In the genomic region with DNA sequence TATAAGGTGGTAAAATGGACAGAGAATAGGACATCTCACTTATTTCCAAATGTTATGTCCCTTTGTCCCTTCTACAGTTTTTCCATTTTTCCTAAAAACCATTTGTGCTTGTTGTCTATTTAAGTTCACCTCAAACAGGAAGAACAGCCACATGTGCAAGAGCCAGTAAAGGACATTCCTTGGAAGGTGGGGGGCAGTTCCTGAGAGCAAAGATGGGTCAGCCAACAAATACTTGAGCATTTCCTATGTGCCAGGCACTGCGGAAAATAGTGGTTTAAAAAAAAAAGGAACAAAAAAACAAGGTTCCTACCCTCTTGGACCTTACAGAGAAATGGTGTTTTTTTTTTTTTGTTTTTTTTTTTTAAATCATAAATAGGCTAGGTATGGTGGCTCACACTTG, we compare ENCODE assay signal across 10 cellular contexts. TPM values are rescaled to one million over a fixed set of nuclear protein-coding genes. Genes with fewer than 3 reads are reported as not detected.
DNase-seq lines count a peak whose midpoint lies in the region; ATAC-seq and TF ChIP-seq lines count a peak whose summit lies in the region.
"Had no signal": no experiment of that assay in that cellular context is flagged by ENCODE, and none has a peak within 500 bp of the region (broad histone marks: within the 10 kb centered on the region; RNA-seq: fewer than 3 reads in every experiment).

No MANE protein-coding gene starts in this region.

- peaks cover 88% of the 10 kb centered on the region for H3K36me3 ChIP-seq in CD4-positive, alpha-beta memory T cell (ENCODE audit: insufficient read depth, low read length)
- peaks cover 33% of the 10 kb centered on the region for H3K36me3 ChIP-seq in MM.1S (replicated peaks; ENCODE audit: insufficient read depth, low read length)

- no peak overlapping the region for H3K4me3 Mint-ChIP-seq in CD4-positive, alpha-beta memory T cell

- H3K9me3 Mint-ChIP-seq in CD4-positive, alpha-beta memory T cell, result no peaks in the 10 kb centered on the region

- no peaks in the 10 kb centered on the region for H3K27me3 Mint-ChIP-seq in CD4-positive, alpha-beta memory T cell

- H3K4me2 ChIP-seq in MM.1S (ENCODE audit: low read depth, low read length), result no peak overlapping the region

- peaks cover 13 to 22% (median 13%) of the 10 kb centered on the region in 4 donors for H3K4me1 Mint-ChIP-seq in CD4-positive, alpha-beta memory T cell

- ATAC-seq in HG03135 (IDR thresholded peaks at IDR 0.05; ENCODE audit: unreplicated experiment) (no peak), HG03469 (IDR thresholded peaks at IDR 0.05; ENCODE audit: unreplicated experiment) (no peak), HG03571 (IDR thresholded peaks at IDR 0.05; ENCODE audit: unreplicated experiment) (no peak)

- H3K27ac Mint-ChIP-seq in CD4-positive, alpha-beta memory T cell, result peak overlapping the region in 6 of 7 donors; percentile 36 to 86 (median 80)

- no peaks in the 10 kb centered on the region for H3K9me2 ChIP-seq in MM.1S (replicated peaks; ENCODE audit: insufficient read depth, low read length)

- H3K79me2 ChIP-seq in MM.1S (ENCODE audit: low read length), result peaks cover 77% of the 10 kb centered on the region

- no peak overlapping the region for H3K4me3 ChIP-seq in CD4-positive, alpha-beta memory T cell (ENCODE audit: low read length in 2 of 2)
- no peak overlapping the region for H3K4me3 ChIP-seq in MM.1S (ENCODE audit: low read length)

- peaks cover 9% of the 10 kb centered on the region for H3F3A ChIP-seq in MM.1S (ENCODE audit: insufficient read depth, low read length)

- H3K4me1 ChIP-seq in CD4-positive, alpha-beta memory T cell (ENCODE audit: insufficient read depth, low read length), result no peaks in the 10 kb centered on the region
- H3K4me1 ChIP-seq in MM.1S (ENCODE audit: low read length), result peaks cover 12% of the 10 kb centered on the region; the same call in 1 of the 2 replicates

- intact Hi-C loops in CD4-positive, alpha-beta memory T cell (cut with micrococcal nuclease), result no loop called here

- no peaks in the 10 kb centered on the region for H3K9me3 ChIP-seq in CD4-positive, alpha-beta memory T cell (ENCODE audit: control insufficient read depth in 1 of 2, low read length in 2 of 2)
- no peaks in the 10 kb centered on the region for H3K9me3 ChIP-seq in MM.1S (replicated peaks; ENCODE audit: insufficient read depth, low read length)

- CTCF ChIA-PET in CD4-positive, alpha-beta memory T cell (lab: Charles Lee; ENCODE audit: partially characterized antibody), result interaction anchor here (1.2 kb wide), 1 partner anchor 55 kb away, joined by 4 read pairs; no protein-coding TSS in a partner anchor

- TF ChIP-seq CTCF in MM.1S (IDR thresholded peaks at IDR 0.05; ENCODE audit: low read length), result no peak

- no peak overlapping the region for H3K27ac ChIP-seq in CD4-positive, alpha-beta memory T cell (ENCODE audit: low read depth, low read length)
- H3K27ac ChIP-seq in MM.1S (ENCODE audit: low read length), result peak overlapping the region; percentile 5; the same call in 1 of the 2 replicates

- no peaks in the 10 kb centered on the region for H3K27me3 ChIP-seq in CD4-positive, alpha-beta memory T cell (ENCODE audit: insufficient read depth, low read length)
- no peaks in the 10 kb centered on the region for H3K27me3 ChIP-seq in MM.1S (replicated peaks; ENCODE audit: insufficient read depth, low read length)

- no peak for DNase-seq in CD4-positive, alpha-beta memory T cell
- DNase-seq in MM.1S (no peak), dermis blood vessel endothelial cell (peak; percentile 96), non-pigmented ciliary epithelial cell (ENCODE audit: low read depth) (peak; percentile 32), NCI-H128 (lab: John Stamatoyannopoulos, UW; ENCODE audit: unreplicated experiment) (no peak)
- DNase-seq: hypothalamus, RPMI8226 had no signal

- POLR2A ChIA-PET in CD4-positive, alpha-beta memory T cell (lab: Charles Lee; ENCODE audit: partially characterized antibody), result no interaction called here

- no peak overlapping the region for H3K9ac ChIP-seq in MM.1S (ENCODE audit: low read length)

- no peak overlapping the region for H2AFZ ChIP-seq in MM.1S (ENCODE audit: low read length)

- H3K36me3 Mint-ChIP-seq in CD4-positive, alpha-beta memory T cell, result peaks cover 63 to 86% of the 10 kb centered on the region in 2 donors

- H4K20me1 ChIP-seq in MM.1S (ENCODE audit: insufficient read depth, low read length), result no peaks in the 10 kb centered on the region

RNA-seq across cellular contexts. Expression of gene ANP32B, which starts 26.8 kb away (rescaled TPM):
- total RNA-seq in CD4-positive, alpha-beta memory T cell, result 100 to 1,000 TPM; 164 to 168 TPM
- 10 to 100 TPM; 70.4 to 92.1 TPM for polyA plus RNA-seq in CD4-positive, alpha-beta memory T cell
- 6.0 and 12.9 TPM in 2 replicates for total RNA-seq in dermis blood vessel endothelial cell

RNA-seq across cellular contexts. Expression of gene NANS, which starts 46.6 kb away (rescaled TPM):
- total RNA-seq in CD4-positive, alpha-beta memory T cell, result 10 to 100 TPM; 22.1 to 23.2 TPM
- polyA plus RNA-seq in CD4-positive, alpha-beta memory T cell, result 10 to 100 TPM; 34.6 to 55.3 TPM
- 106 and 139 TPM in 2 replicates for total RNA-seq in dermis blood vessel endothelial cell

Comparison
In these comparisons a context has a peak if more than half of its experiments do, and no peak if none do; other contexts are left out.
1. DNase-seq: peak in dermis blood vessel endothelial cell (single experiment) and non-pigmented ciliary epithelial cell (single experiment); none in CD4-positive, alpha-beta memory T cell (0 of 5), MM.1S (single experiment) and NCI-H128 (single experiment).
2. RNA of gene ANP32B, which starts 26.8 kb away (total RNA-seq): 164 to 168 TPM in CD4-positive, alpha-beta memory T cell; 6.0 to 12.9 TPM in dermis blood vessel endothelial cell; every median in the first group is over 10 times any median in the second.